Comparison of ENCODE assay signal across 22 cellular contexts in the genomic region with DNA sequence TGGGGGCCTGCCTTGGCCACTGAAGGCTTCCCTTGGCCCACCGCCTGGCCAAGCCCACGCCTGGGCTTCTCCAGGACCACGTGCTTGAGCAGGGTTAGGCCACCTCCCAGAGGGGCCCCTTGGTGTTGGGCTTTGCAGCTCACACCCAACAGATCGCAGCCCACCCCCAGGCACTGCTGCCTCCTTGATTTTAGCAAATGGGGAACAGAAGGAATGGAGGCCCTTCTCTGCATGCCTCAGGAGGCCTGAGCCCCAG. TPM values are rescaled to one million over a fixed set of nuclear protein-coding genes. Genes with fewer than 3 reads are reported as not detected.
DNase-seq lines count a peak whose midpoint lies in the region; TF ChIP-seq lines count a peak whose summit lies in the region.
"Had no signal": no experiment of that assay in that cellular context is flagged by ENCODE, and none has a peak within 500 bp of the region (broad histone marks: within the 10 kb centered on the region; RNA-seq: fewer than 3 reads in every experiment).

No MANE protein-coding gene starts in this region.

- no peak overlapping the region for H2AFZ ChIP-seq in hepatocyte
- H2AFZ ChIP-seq: parathyroid adenoma had no signal

- H3K27me3 ChIP-seq in HUES48 (ENCODE audit: control insufficient read depth, insufficient read depth, low read length) (no peaks in the 10 kb centered on the region), hepatocyte (no peaks in the 10 kb centered on the region)
- H3K27me3 ChIP-seq: heart right ventricle had no signal

- DNase-seq in NCI-H69 (lab: John Stamatoyannopoulos, UW) (no peak), GM19240 (ENCODE audit: insufficient read length, low spot score) (no peak), hepatocyte (ENCODE audit: low spot score) (no peak)
- no peak for DNase-seq in activated CD4-positive, alpha-beta T cell treated with anti-CD3 and anti-CD28 coated beads, Interleukin-2, amount 50 U/mL, for 1 hour
- DNase-seq: activated CD4-positive, alpha-beta T cell treated with anti-CD3 and anti-CD28 coated beads, Interleukin-2, amount 10 ng/mL, durations not matched to agents 24 days and 14 days; activated naive CD4-positive, alpha-beta T cell treated with Interleukin-2 at 50 U/mL for 16 hours; GF-D8; heart right ventricle; mammary epithelial cell; naive B cell; NCI-H1048; NCI-H2081; NCI-H446 treated with DMSO at 0.1 percent for 48 hours; RPMI8226; stimulated activated CD4-positive, alpha-beta T cell treated with anti-CD3 and anti-CD28 coated beads, Interleukin-4, amount 100 ng/mL, for 1 hour had no signal

- H3K9me3 ChIP-seq in HUES48 (ENCODE audit: control insufficient read depth, insufficient read depth, low read length): no peaks in the 10 kb centered on the region
- H3K9me3 ChIP-seq in mesodermal cell (ENCODE audit: control insufficient read depth, low read length): no peaks in the 10 kb centered on the region
- H3K9me3 ChIP-seq in hepatocyte (ENCODE audit: low read depth): no peaks in the 10 kb centered on the region
- H3K9me3 ChIP-seq: heart right ventricle had no signal

- H3K4me1 ChIP-seq in HUES48 (ENCODE audit: control insufficient read depth, insufficient read depth, low read length): peaks cover 27% of the 10 kb centered on the region
- peaks cover 34% of the 10 kb centered on the region for H3K4me1 ChIP-seq in mesodermal cell (ENCODE audit: control insufficient read depth, insufficient read depth, low read length, poor library complexity, severe bottlenecking)
- H3K4me1 ChIP-seq in hepatocyte (ENCODE audit: insufficient read depth): no peaks in the 10 kb centered on the region
- H3K4me1 ChIP-seq: parathyroid adenoma had no signal

- no peak overlapping the region for H3K4me3 ChIP-seq in HUES48 (ENCODE audit: low read depth, low read length)
- no peak overlapping the region for H3K4me3 ChIP-seq in mesodermal cell (ENCODE audit: extremely low read depth, insufficient read depth, low read length, poor library complexity, severe bottlenecking)
- no peak overlapping the region for H3K4me3 ChIP-seq in hepatocyte
- H3K4me3 ChIP-seq: heart right ventricle, skin epidermis had no signal

- H3K79me2 ChIP-seq in hepatocyte: no peaks in the 10 kb centered on the region
- H3K79me2 ChIP-seq: parathyroid adenoma had no signal

- 0 out of 2 replicates have a peak overlapping the region, but pooled peaks have one; percentile 8 for H3K9ac ChIP-seq in HUES48 (ENCODE audit: low read depth, low read length)
- H3K9ac ChIP-seq: KMS-11, parathyroid adenoma had no signal

- H3K9me2 ChIP-seq in hepatocyte (replicated peaks; ENCODE audit: insufficient read depth): no peaks in the 10 kb centered on the region

- H4K20me1 ChIP-seq in hepatocyte (ENCODE audit: insufficient read depth, poor library complexity, severe bottlenecking): no peaks in the 10 kb centered on the region

- 59 to 85% methylated on average over 4 of the region's 4 CpGs for WGBS in mesodermal cell (ENCODE audit: insufficient coverage in 2 of 2), 2 experiments
- 83% methylated on average over 4 of the region's 4 CpGs for WGBS in hepatocyte (ENCODE audit: low lambda C conversion rate, missing lambda C conversion rate)

- H3K4me2 ChIP-seq in hepatocyte: no peak overlapping the region
- H3K4me2 ChIP-seq: KMS-11 had no signal

- TF ChIP-seq CTCF in 22Rv1 (IDR thresholded peaks at IDR 0.05): no peak
- no peak for TF ChIP-seq CTCF in hepatocyte (IDR thresholded peaks at IDR 0.05; ENCODE audit: poor library complexity)

- H3K27ac ChIP-seq in 22Rv1 (peak overlapping the region; percentile 44; the same call in 1 of the 2 replicates), HUES48 (ENCODE audit: low read depth, low read length) (peak overlapping the region; percentile 76), angular gyrus (ENCODE audit: low read depth, low read length) (peak overlapping the region; percentile 49), mesodermal cell (ENCODE audit: low read depth, low read length, severe bottlenecking) (peak overlapping the region; percentile 79), hepatocyte (no peak overlapping the region)
- H3K27ac ChIP-seq: heart right ventricle, KMS-11, parathyroid adenoma had no signal

- H3K36me3 ChIP-seq in HUES48 (ENCODE audit: control insufficient read depth, insufficient read depth, low read length) (peaks cover 27% of the 10 kb centered on the region), mesodermal cell (ENCODE audit: control insufficient read depth, insufficient read depth, low read length) (peaks cover 45% of the 10 kb centered on the region), hepatocyte (replicated peaks; ENCODE audit: insufficient read depth, low read depth) (no peaks in the 10 kb centered on the region)

RNA-seq across cellular contexts. Expression of gene RAB35, which starts 23.3 kb away (rescaled TPM):
- 36.8 TPM for polyA plus RNA-seq in mesodermal cell (2013, experiment 1 of 2)
- polyA plus RNA-seq in mesodermal cell (2013, experiment 2 of 2): 30.6 TPM
- 22.0 and 22.6 TPM in 2 replicates for total RNA-seq in hepatocyte
- polyA plus RNA-seq in hepatocyte: 24.0 and 26.0 TPM in 2 replicates
